ENCODE assay signal across 17 cellular contexts in genomic region chr20:21124190-21124589, GRCh38. TPM values are rescaled to one million over a fixed set of nuclear protein-coding genes. Genes with fewer than 3 reads are reported as not detected.
DNase-seq lines count a peak whose midpoint lies in the region; ATAC-seq and TF ChIP-seq lines count a peak whose summit lies in the region.
"Had no signal": no experiment of that assay in that cellular context is flagged by ENCODE, and none has a peak within 500 bp of the region (broad histone marks: within the 10 kb centered on the region; RNA-seq: fewer than 3 reads in every experiment).

No MANE protein-coding gene starts in this region.

- no peak for DNase-seq in T-helper 1 cell
- no peak for DNase-seq in activated B cell treated with CpG ODN at 0.5 μM for 24 hours
- DNase-seq in naive B cell: no peak
- no peak for DNase-seq in progenitor cell of endocrine pancreas (ENCODE audit: low spot score, unreplicated experiment)
- no peak for DNase-seq in NCI-H1092 treated with DMSO at 0.1 percent for 48 hours (lab: John Stamatoyannopoulos, UW)
- no peak for DNase-seq in cortex of kidney (lab: John Stamatoyannopoulos, UW)
- no peak for DNase-seq in GM19238 (ENCODE audit: insufficient read length, low spot score)
- DNase-seq: GDM1, NCI-H187 treated with DMSO at 0.1 percent for 48 hours, NCI-H446, NCI-H69, SHP77 treated with DMSO at 0.1 percent for 48 hours had no signal

- no peaks in the 10 kb centered on the region for H3K9me3 Mint-ChIP-seq in T-helper 1 cell treated with Interleukin-12 subunit alpha and Interleukin-12 subunit beta and Interleukin-4 antibody, amounts not matched to agents 30 μg/mL and 1 μg/mL, for 36 hours
- H3K9me3 Mint-ChIP-seq in activated B cell treated with CpG ODN at 0.5 μM for 24 hours (no peaks in the 10 kb centered on the region), naive B cell (peaks cover 0 to 2% (median 0%) of the 10 kb centered on the region in 7 donors), progenitor cell of endocrine pancreas (ENCODE audit: low read depth) (peaks cover 4% of the 10 kb centered on the region)
- H3K9me3 Mint-ChIP-seq: IgD-negative memory B cell had no signal

- TF ChIP-seq CTCF in activated B cell treated with CpG ODN at 0.5 μM for 24 hours (IDR thresholded peaks at IDR 0.05) (no peak), progenitor cell of endocrine pancreas (IDR thresholded peaks at IDR 0.05; ENCODE audit: unreplicated experiment) (no peak)

- H3K4me3 Mint-ChIP-seq in T-helper 1 cell treated with Interleukin-12 subunit alpha and Interleukin-12 subunit beta and Interleukin-4 antibody, amounts not matched to agents 30 μg/mL and 1 μg/mL, for 36 hours: peak overlapping the region; percentile 3
- peak overlapping the region; percentile 3 for H3K4me3 Mint-ChIP-seq in activated B cell treated with CpG ODN at 0.5 μM for 24 hours
- H3K4me3 Mint-ChIP-seq in naive B cell: peak overlapping the region in 7 of 8 donors; percentile 5 to 92 (median 63)
- H3K4me3 Mint-ChIP-seq in progenitor cell of endocrine pancreas (ENCODE audit: low read depth): no peak overlapping the region

- intact Hi-C loops in activated B cell treated with CpG ODN at 0.5 μM for 24 hours (cut with micrococcal nuclease): loop anchor here (2.0 to 10.0 kb wide), 2 partner anchors 459 to 1071 kb away; partner anchors contain the start of genes CFAP61 and CRNKL1

- H3K27ac Mint-ChIP-seq in T-helper 1 cell treated with Interleukin-12 subunit alpha and Interleukin-12 subunit beta and Interleukin-4 antibody, amounts not matched to agents 30 μg/mL and 1 μg/mL, for 36 hours: no peak overlapping the region
- H3K27ac Mint-ChIP-seq in activated B cell treated with CpG ODN at 0.5 μM for 24 hours (no peak overlapping the region), naive B cell (peak overlapping the region in 1 of 6 donors; percentile 56), progenitor cell of endocrine pancreas (peak overlapping the region; percentile 71)

- CTCF ChIA-PET in activated B cell treated with CpG ODN at 0.5 μM for 24 hours (lab: Charles Lee): no interaction called here

- peaks cover 13% of the 10 kb centered on the region for H3K4me1 Mint-ChIP-seq in T-helper 1 cell treated with Interleukin-12 subunit alpha and Interleukin-12 subunit beta and Interleukin-4 antibody, amounts not matched to agents 30 μg/mL and 1 μg/mL, for 36 hours (ENCODE audit: low read depth)
- peaks cover 10% of the 10 kb centered on the region for H3K4me1 Mint-ChIP-seq in activated B cell treated with CpG ODN at 0.5 μM for 24 hours
- H3K4me1 Mint-ChIP-seq in naive B cell: peaks cover 12 to 22% (median 17%) of the 10 kb centered on the region in 3 donors
- peaks cover 5% of the 10 kb centered on the region for H3K4me1 Mint-ChIP-seq in progenitor cell of endocrine pancreas (ENCODE audit: low read depth)

- no peaks in the 10 kb centered on the region for H3K36me3 Mint-ChIP-seq in T-helper 1 cell treated with Interleukin-12 subunit alpha and Interleukin-12 subunit beta and Interleukin-4 antibody, amounts not matched to agents 30 μg/mL and 1 μg/mL, for 36 hours (ENCODE audit: low read depth)
- H3K36me3 Mint-ChIP-seq in activated B cell treated with CpG ODN at 0.5 μM for 24 hours (ENCODE audit: low read depth) (no peaks in the 10 kb centered on the region), naive B cell (no peaks in the 10 kb centered on the region), progenitor cell of endocrine pancreas (ENCODE audit: insufficient read depth) (no peaks in the 10 kb centered on the region)

- no peak for ATAC-seq in activated B cell treated with CpG ODN at 0.5 μM for 24 hours (ENCODE audit: low read depth)
- no peak for ATAC-seq in naive B cell (ENCODE audit: low read depth in 2 of 2)

- POLR2A ChIA-PET in activated B cell treated with CpG ODN at 0.5 μM for 24 hours (lab: Charles Lee): no interaction called here

- peaks cover 5% of the 10 kb centered on the region for H3K27me3 Mint-ChIP-seq in T-helper 1 cell treated with Interleukin-12 subunit alpha and Interleukin-12 subunit beta and Interleukin-4 antibody, amounts not matched to agents 30 μg/mL and 1 μg/mL, for 36 hours (ENCODE audit: low read depth)
- H3K27me3 Mint-ChIP-seq in activated B cell treated with CpG ODN at 0.5 μM for 24 hours (peaks cover 8% of the 10 kb centered on the region), naive B cell (peaks cover 10 to 21% (median 17%) of the 10 kb centered on the region in 3 donors), progenitor cell of endocrine pancreas (no peaks in the 10 kb centered on the region)

RNA-seq across cellular contexts. Expression of gene KIZ, which starts 1.7 kb away (rescaled TPM):
- 15.8 and 18.0 TPM in 2 replicates for total RNA-seq in activated B cell treated with CpG ODN at 0.5 μM for 24 hours
- polyA plus RNA-seq in naive B cell (ENCODE audit: low read depth in 6 of 6): 10 to 100 TPM; 17.7 to 22.7 (median 19.1) TPM
- 24.8 and 25.9 TPM in 2 replicates for total RNA-seq in progenitor cell of endocrine pancreas

RNA-seq across cellular contexts. Expression of gene LINC00237, which starts 18.0 kb away (rescaled TPM):
- total RNA-seq in activated B cell treated with CpG ODN at 0.5 μM for 24 hours: 0.17 TPM in 1 of 2 replicates, not detected in the other
- under 1 TPM in 2 of 6 donors, not detected in 4; 0.29 to 0.70 TPM for polyA plus RNA-seq in naive B cell (ENCODE audit: low read depth in 6 of 6)
- not detected in 2 replicates for total RNA-seq in progenitor cell of endocrine pancreas
- total RNA-seq: H4, LHCN-M2 had no signal
- polyA plus RNA-seq: AG04450, IgD-negative memory B cell had no signal
